15 cellular contexts compared by ENCODE assay signal in genomic region chr11:60128866-60129265, GRCh38. TPM values are rescaled to one million over a fixed set of nuclear protein-coding genes. Genes with fewer than 3 reads are reported as not detected.
"Had no signal": no experiment of that assay in that cellular context is flagged by ENCODE, and none has a peak within 500 bp of the region (broad histone marks: within the 10 kb centered on the region; RNA-seq: fewer than 3 reads in every experiment).

No MANE protein-coding gene starts in this region.

RNA-seq across cellular contexts. Expression of gene MS4A2, which starts 40.4 kb away (rescaled TPM):
- total RNA-seq: activated naive CD4-positive, alpha-beta T cell treated with anti-CD3 and anti-CD28 coated beads for 36 hours; activated naive CD4-positive, alpha-beta T cell treated with anti-CD3 and anti-CD28 coated beads, Interleukin-2, amount 50 U/mL, for 72 hours; activated naive CD8-positive, alpha-beta T cell treated with anti-CD3 and anti-CD28 coated beads for 36 hours; activated naive CD8-positive, alpha-beta T cell treated with anti-CD3 and anti-CD28 coated beads, Interleukin-2, amount 10 ng/mL, durations not matched to agents 7 days and 5 days; activated T-cell treated with anti-CD3 and anti-CD28 coated beads, Interleukin-2, amount 50 U/mL, for 4 hours; activated T-cell treated with anti-CD3 and anti-CD28 coated beads, Interleukin-2, amount 50 U/mL, for 72 hours; activated T-helper 1 cell treated with anti-CD3 and anti-CD28 coated beads, Interleukin-12 subunit alpha, Interleukin-12 subunit beta, Interleukin-2, Interleukin-4 antibody, amounts not matched to agents 30 ng/mL and 10 ng/mL and 1 ng/mL, durations not matched to agents 14 hours and 24 hours and 36 hours; activated T-helper 17 cell treated with anti-CD3 and anti-CD28 coated beads, Interleukin-2, amount 50 U/mL, for 72 hours; activated T-helper 2 cell treated with anti-CD3 and anti-CD28 coated beads, Interferon-gamma antibody, Interleukin-2, Interleukin-4, amounts not matched to agents 10 μg/mL and 5 μg/mL and 100 μg/mL, durations not matched to agents 14 hours and 24 hours and 36 hours; ascending aorta; astrocyte; bronchial epithelial cell; cardiac muscle cell; cerebellum; chondrocyte had no signal
- polyA plus RNA-seq: cardiac muscle cell had no signal

RNA-seq across cellular contexts. Expression of gene MS4A6A, which starts 54.0 kb away (rescaled TPM):
- total RNA-seq: activated naive CD4-positive, alpha-beta T cell treated with anti-CD3 and anti-CD28 coated beads for 36 hours; activated naive CD4-positive, alpha-beta T cell treated with anti-CD3 and anti-CD28 coated beads, Interleukin-2, amount 50 U/mL, for 72 hours; activated naive CD8-positive, alpha-beta T cell treated with anti-CD3 and anti-CD28 coated beads for 36 hours; activated T-cell treated with anti-CD3 and anti-CD28 coated beads, Interleukin-2, amount 50 U/mL, for 4 hours; activated T-cell treated with anti-CD3 and anti-CD28 coated beads, Interleukin-2, amount 50 U/mL, for 72 hours; activated T-helper 1 cell treated with anti-CD3 and anti-CD28 coated beads, Interleukin-12 subunit alpha, Interleukin-12 subunit beta, Interleukin-2, Interleukin-4 antibody, amounts not matched to agents 30 ng/mL and 10 ng/mL and 1 ng/mL, durations not matched to agents 14 hours and 24 hours and 36 hours; activated T-helper 17 cell treated with anti-CD3 and anti-CD28 coated beads, Interleukin-2, amount 50 U/mL, for 72 hours; activated T-helper 2 cell treated with anti-CD3 and anti-CD28 coated beads, Interferon-gamma antibody, Interleukin-2, Interleukin-4, amounts not matched to agents 10 μg/mL and 5 μg/mL and 100 μg/mL, durations not matched to agents 14 hours and 24 hours and 36 hours; astrocyte; bronchial epithelial cell; chondrocyte had no signal
- polyA plus RNA-seq: cardiac muscle cell had no signal
